ENCODE assay signal across 23 cellular contexts in the genomic region with DNA sequence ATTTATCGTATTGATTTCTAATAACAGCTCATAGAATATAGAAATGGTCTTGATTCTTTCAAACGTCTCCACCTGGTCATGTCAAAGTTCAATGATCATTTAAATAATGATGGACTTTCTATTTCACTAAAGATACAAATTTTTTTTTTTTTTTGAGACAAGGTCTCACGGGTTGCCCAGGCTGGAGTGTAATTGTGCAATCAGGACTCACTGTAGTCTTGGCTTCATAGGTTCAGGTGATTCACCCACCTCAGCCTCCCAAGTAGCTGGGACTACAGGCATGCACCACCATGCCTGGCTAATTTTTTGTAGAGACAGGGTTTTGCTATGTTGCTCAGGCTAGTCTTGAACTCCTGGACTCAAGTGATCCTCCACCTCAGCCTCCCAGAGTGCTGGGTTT. TPM values are rescaled to one million over a fixed set of nuclear protein-coding genes. Genes with fewer than 3 reads are reported as not detected.
"Had no signal": no experiment of that assay in that cellular context is flagged by ENCODE, and none has a peak within 500 bp of the region (broad histone marks: within the 10 kb centered on the region; RNA-seq: fewer than 3 reads in every experiment).

No MANE protein-coding gene starts in this region.

- H3K9me3 ChIP-seq: esophagus squamous epithelium, gastrocnemius medialis, heart right ventricle, left lung, lower lobe of right lung had no signal

- H3K4me3 ChIP-seq: coronary artery, dorsolateral prefrontal cortex, esophagus squamous epithelium, gastrocnemius medialis, heart right ventricle, left lung, lower lobe of right lung had no signal

- H3K27me3 ChIP-seq: dorsolateral prefrontal cortex, esophagus squamous epithelium, gastrocnemius medialis, heart right ventricle, left lung had no signal

- H3K4me1 ChIP-seq: left lung, lower lobe of right lung had no signal

- DNase-seq: dermis blood vessel endothelial cell; dorsolateral prefrontal cortex; effector CD4-positive, alpha-beta T cell; effector memory CD4-positive, alpha-beta T cell; erythroblast; esophagus squamous epithelium; foreskin fibroblast; foreskin melanocyte; gastrocnemius medialis; glutamatergic neuron; head of caudate nucleus; heart right ventricle; hippocampal formation; left cardiac atrium; left lung; left ventricle myocardium superior; lower lobe of right lung; mesenchymal stem cell; naive thymus-derived CD4-positive, alpha-beta T cell had no signal

- H3K36me3 ChIP-seq: esophagus squamous epithelium, gastrocnemius medialis, heart right ventricle, left lung, lower lobe of right lung had no signal

- ATAC-seq: esophagus mucosa; gastrocnemius medialis; heart right ventricle; left cardiac atrium; left lung; left ventricle myocardium superior; lower lobe of right lung; naive thymus-derived CD4-positive, alpha-beta T cell had no signal

- H3K27ac ChIP-seq: coronary artery, epithelial cell of prostate, esophagus squamous epithelium, gastrocnemius medialis, heart right ventricle, left lung, lower lobe of right lung had no signal

- FAIRE-seq: endothelial cell of umbilical vein had no signal

RNA-seq across cellular contexts. Expression of a gene that starts 25.2 kb away (rescaled TPM):
- total RNA-seq: endothelial cell of umbilical vein had no signal
- polyA plus RNA-seq: naive thymus-derived CD4-positive, alpha-beta T cell had no signal
